Comparison of ENCODE assay signal across 21 cellular contexts in genomic region chr4:168836482-168836881, GRCh38.
DNase-seq lines count a peak whose midpoint lies in the region; ATAC-seq, FAIRE-seq and TF ChIP-seq lines count a peak whose summit lies in the region.
"Had no signal": no experiment of that assay in that cellular context is flagged by ENCODE, and none has a peak within 500 bp of the region (broad histone marks: within the 10 kb centered on the region; RNA-seq: fewer than 3 reads in every experiment).

No MANE protein-coding gene starts in this region.

- DNase-seq in A549 (ENCODE audit: low read depth in 1 of 2, low spot score in 1 of 2) (no peak), H7 (peak; percentile 30), psoas muscle (peak in 1 of 2 donors; percentile 35), dermis blood vessel endothelial cell (no peak), NCI-H128 (lab: John Stamatoyannopoulos, UW; ENCODE audit: unreplicated experiment) (no peak), NCI-H1048 (lab: John Stamatoyannopoulos, UW) (no peak)
- DNase-seq: activated CD4-positive, alpha-beta T cell treated with anti-CD3 and anti-CD28 coated beads for 1 hour; activated naive CD4-positive, alpha-beta T cell treated with Interleukin-2 at 50 U/mL for 16 hours; brain microvascular endothelial cell; GF-D8; kidney; NCI-H187; NCI-H510A treated with DMSO at 0.1 percent for 48 hours; stimulated activated CD4-positive, alpha-beta T cell treated with anti-CD3 and anti-CD28 coated beads, Interleukin-4, amount 100 ng/mL, for 24 hours; stimulated activated CD8-positive, alpha-beta memory T cell treated with anti-CD3 and anti-CD28 coated beads, Interleukin-4, amount 100 ng/mL, for 48 hours; testis had no signal

- no peak overlapping the region for H3K4me3 ChIP-seq in A549
- no peak overlapping the region for H3K4me3 ChIP-seq in H7 (ENCODE audit: insufficient read depth, low read depth, low read length)
- peak overlapping the region; percentile 93 for H3K4me3 ChIP-seq in endocrine pancreas (ENCODE audit: control insufficient read depth, insufficient read depth, low read length)
- H3K4me3 ChIP-seq in psoas muscle: no peak overlapping the region
- H3K4me3 ChIP-seq: SJSA1, testis had no signal

- no peak for FAIRE-seq in A549 (lab: Jason Lieb, UNC)
- FAIRE-seq: D721Med, GM12891, kidney had no signal

- peak overlapping the region; percentile 96; the same call in 1 of the 3 replicates for H3K4me2 ChIP-seq in A549

- ATAC-seq in A549 (no peak), psoas muscle (no peak), HG03139 (IDR thresholded peaks at IDR 0.05; ENCODE audit: unreplicated experiment) (no peak)

- POLR2A ChIA-PET in A549 (lab: Yijun Ruan, JAX): no interaction called here

- CTCF ChIA-PET in A549 (lab: Yijun Ruan, JAX): interaction anchor here (0.6 to 1.3 kb wide), 3 partner anchors 12 to 251 kb away, joined by 3 to 5 read pairs (median 4); no protein-coding TSS in a partner anchor

- WGBS in A549 (ENCODE audit: missing lambda C conversion rate): 91% methylated on average over 9 of the region's 9 CpGs
- WGBS in psoas muscle, 3 donors: 75 to 93% (median 86%) methylated on average over 9 of the region's 9 CpGs

- no peaks in the 10 kb centered on the region for H3K9me3 ChIP-seq in A549
- H3K9me3 ChIP-seq in endocrine pancreas (ENCODE audit: control insufficient read depth, low read length): no peaks in the 10 kb centered on the region
- no peaks in the 10 kb centered on the region for H3K9me3 ChIP-seq in psoas muscle
- H3K9me3 ChIP-seq: SJSA1, testis had no signal

- H3K36me3 ChIP-seq in H7 (replicated peaks; ENCODE audit: control insufficient read depth, insufficient read depth, low read length) (no peaks in the 10 kb centered on the region), endocrine pancreas (ENCODE audit: control insufficient read depth, insufficient read depth, low read length) (no peaks in the 10 kb centered on the region), psoas muscle (ENCODE audit: insufficient read depth in 1 of 2, low read depth in 1 of 2) (peaks cover 0 to 4% of the 10 kb centered on the region in 2 donors)

- no peak for TF ChIP-seq CTCF in A549 (IDR thresholded peaks at IDR 0.05)
- TF ChIP-seq CTCF in psoas muscle (IDR thresholded peaks at IDR 0.05): no peak

- H3K27me3 ChIP-seq in H7 (ENCODE audit: control insufficient read depth, insufficient read depth, low read length): peaks cover 7% of the 10 kb centered on the region
- H3K27me3 ChIP-seq in endocrine pancreas (ENCODE audit: control insufficient read depth, insufficient read depth, low read length): no peaks in the 10 kb centered on the region
- H3K27me3 ChIP-seq in psoas muscle (ENCODE audit: insufficient read depth in 3 of 3, low read length in 2 of 3): no peaks in the 10 kb centered on the region
- H3K27me3 ChIP-seq: brain microvascular endothelial cell, SJSA1, testis had no signal

- H3K9ac ChIP-seq in endocrine pancreas (ENCODE audit: control insufficient read depth, insufficient read depth, low read length): no peak overlapping the region

- H3K4me1 ChIP-seq in A549 (peaks cover 79% of the 10 kb centered on the region), endocrine pancreas (ENCODE audit: control insufficient read depth, insufficient read depth, low read length) (peaks cover 4% of the 10 kb centered on the region), psoas muscle (peaks cover 57% of the 10 kb centered on the region)

- TF ChIP-seq POLR2A in A549 (IDR thresholded peaks at IDR 0.05; ENCODE audit: low read length): no peak

- TF ChIP-seq RAD21 in A549 (conservative IDR thresholded peaks at IDR 0.05 in 1 of 2, IDR thresholded peaks at IDR 0.05 in 1 of 2): no peak

- intact Hi-C loops in psoas muscle (cut with DNase I): no loop called here

- no peak for TF ChIP-seq EP300 in A549 (IDR thresholded peaks at IDR 0.05)

- peak overlapping the region in 1 of 2 experiments; percentile 19; a peak in 1 of 6 replicates for H3K27ac ChIP-seq in A549
- H3K27ac ChIP-seq in psoas muscle: peak overlapping the region; percentile 34
- H3K27ac ChIP-seq: brain microvascular endothelial cell, SJSA1 had no signal

TF ChIP-seq in A549, 52 proteins besides CTCF, POLR2A, EP300 and RAD21:
- TF ChIP-seq RFX5 (IDR thresholded peaks at IDR 0.05) (no peak), CEBPB (IDR thresholded peaks at IDR 0.05) (no peak), BCL3 (IDR thresholded peaks at IDR 0.05) (no peak), JUN (IDR thresholded peaks at IDR 0.05) (no peak), ZNF302 (CRISPR knock-in tag; IDR thresholded peaks at IDR 0.05) (no peak), EHMT2 (IDR thresholded peaks at IDR 0.05; ENCODE audit: low read depth) (no peak), ZSCAN20 (CRISPR knock-in tag; IDR thresholded peaks at IDR 0.05) (no peak), USF2 (IDR thresholded peaks at IDR 0.05) (no peak), REST (IDR thresholded peaks at IDR 0.05) (no peak), CHD4 (IDR thresholded peaks at IDR 0.05; ENCODE audit: borderline replicate concordance) (no peak), HOXB13 (CRISPR knock-in tag; IDR thresholded peaks at IDR 0.05; ENCODE audit: low read depth) (no peak), NFE2L2 (conservative IDR thresholded peaks at IDR 0.05; ENCODE audit: low read length) (no peak), CBX8 (IDR thresholded peaks at IDR 0.05) (no peak), FOSL2 (IDR thresholded peaks at IDR 0.05) (no peak), FOSL2 (CRISPR knock-in tag; IDR thresholded peaks at IDR 0.05) (no peak), GATA3 (IDR thresholded peaks at IDR 0.05; ENCODE audit: borderline replicate concordance) (no peak), ESRRA (IDR thresholded peaks at IDR 0.05; ENCODE audit: borderline replicate concordance, low read length) (no peak), NR3C1 (IDR thresholded peaks at IDR 0.05) (no peak)
